Comparison of ENCODE assay signal across 20 cellular contexts in genomic region chr16:51167170-51167710, GRCh38. TPM values are rescaled to one million over a fixed set of nuclear protein-coding genes. Genes with fewer than 3 reads are reported as not detected.
DNase-seq lines count a peak whose midpoint lies in the region; ATAC-seq and TF ChIP-seq lines count a peak whose summit lies in the region.
"Had no signal": no experiment of that assay in that cellular context is flagged by ENCODE, and none has a peak within 500 bp of the region (broad histone marks: within the 10 kb centered on the region; RNA-seq: fewer than 3 reads in every experiment).

No MANE protein-coding gene starts in this region.

- peaks cover 0 to 17% (median 10%) of the 10 kb centered on the region in 5 donors for H3K27me3 Mint-ChIP-seq in naive thymus-derived CD4-positive, alpha-beta T cell

- DNase-seq in NCI-H526 (lab: John Stamatoyannopoulos, UW) (peak; percentile 4 to 19), NCI-H526 treated with DMSO at 0.1 percent for 48 hours (lab: John Stamatoyannopoulos, UW) (no peak), NCI-H510A (lab: John Stamatoyannopoulos, UW) (peak; percentile 71), fibroblast of mammary gland (ENCODE audit: low read depth) (peak; percentile 30), vagina (ENCODE audit: extremely low spot score in 2 of 2) (no peak)
- DNase-seq in naive thymus-derived CD4-positive, alpha-beta T cell = no peak
- DNase-seq: CD8-positive, alpha-beta memory T cell; DMS 273 treated with DMSO at 0.1 percent for 48 hours; NCI-H1105 treated with DMSO at 0.1 percent for 48 hours; NCI-H1694 treated with DMSO at 0.1 percent for 48 hours; NCI-H2171; NCI-H524; SHP77; SK-N-SH; T-cell had no signal

- no peak overlapping the region for H3K4me3 ChIP-seq in fibroblast of mammary gland (ENCODE audit: control insufficient read depth, low read depth, low read length)
- no peak overlapping the region for H3K4me3 ChIP-seq in vagina
- no peak overlapping the region for H3K4me3 ChIP-seq in naive thymus-derived CD4-positive, alpha-beta T cell (ENCODE audit: low read length)
- H3K4me3 ChIP-seq: BLaER1 had no signal

- intact Hi-C loops in vagina (cut with DNase I) = no loop called here
- intact Hi-C loops in naive thymus-derived CD4-positive, alpha-beta T cell (cut with micrococcal nuclease) = no loop called here

- H3K4me1 ChIP-seq in vagina = peaks cover 13% of the 10 kb centered on the region
- no peaks in the 10 kb centered on the region for H3K4me1 ChIP-seq in naive thymus-derived CD4-positive, alpha-beta T cell (ENCODE audit: control insufficient read depth in 2 of 2, insufficient read depth in 2 of 2, low read length in 2 of 2)
- H3K4me1 ChIP-seq: BLaER1 had no signal

- no peaks in the 10 kb centered on the region for H3K36me3 Mint-ChIP-seq in naive thymus-derived CD4-positive, alpha-beta T cell
- H3K36me3 Mint-ChIP-seq: CD8-positive, alpha-beta memory T cell; T-cell had no signal

- H3K9me3 Mint-ChIP-seq in naive thymus-derived CD4-positive, alpha-beta T cell = peaks cover 0 to 13% (median 2%) of the 10 kb centered on the region in 11 donors

- TF ChIP-seq CTCF in fibroblast of mammary gland (conservative IDR thresholded peaks at IDR 0.05; ENCODE audit: control insufficient read depth, insufficient read depth, low read depth, low read length) = no peak
- no peak for TF ChIP-seq CTCF in vagina (IDR thresholded peaks at IDR 0.05)

- H3K4me3 Mint-ChIP-seq in naive thymus-derived CD4-positive, alpha-beta T cell = no peak overlapping the region
- H3K4me3 Mint-ChIP-seq: CD8-positive, alpha-beta memory T cell; T-cell had no signal

- no peaks in the 10 kb centered on the region for H3K27me3 ChIP-seq in vagina
- no peaks in the 10 kb centered on the region for H3K27me3 ChIP-seq in naive thymus-derived CD4-positive, alpha-beta T cell (ENCODE audit: control insufficient read depth in 2 of 2, insufficient read depth in 2 of 2, low read length in 2 of 2)
- H3K27me3 ChIP-seq: BLaER1 had no signal

- no peaks in the 10 kb centered on the region for H3K4me1 Mint-ChIP-seq in naive thymus-derived CD4-positive, alpha-beta T cell
- H3K4me1 Mint-ChIP-seq: CD8-positive, alpha-beta memory T cell; T-cell had no signal

- H3K9me3 ChIP-seq in vagina = no peaks in the 10 kb centered on the region
- no peaks in the 10 kb centered on the region for H3K9me3 ChIP-seq in naive thymus-derived CD4-positive, alpha-beta T cell (ENCODE audit: control insufficient read depth in 2 of 3, low read length in 3 of 3)
- H3K9me3 ChIP-seq: SK-N-SH had no signal

- no peak overlapping the region for H3K27ac Mint-ChIP-seq in naive thymus-derived CD4-positive, alpha-beta T cell
- H3K27ac Mint-ChIP-seq: T-cell had no signal

- ATAC-seq in naive thymus-derived CD4-positive, alpha-beta T cell = no peak
- no peak for ATAC-seq in GM21529 (IDR thresholded peaks at IDR 0.05; ENCODE audit: unreplicated experiment)
- ATAC-seq in HG02678 (IDR thresholded peaks at IDR 0.05; ENCODE audit: unreplicated experiment) = no peak
- ATAC-seq: HCT116, T-cell had no signal

- no peaks in the 10 kb centered on the region for H3K36me3 ChIP-seq in vagina
- no peaks in the 10 kb centered on the region for H3K36me3 ChIP-seq in naive thymus-derived CD4-positive, alpha-beta T cell (ENCODE audit: control insufficient read depth in 2 of 3, insufficient read depth in 3 of 3, low read length in 3 of 3)
- H3K36me3 ChIP-seq: BLaER1 had no signal

- no peak for TF ChIP-seq POLR2A in vagina (IDR thresholded peaks at IDR 0.05)

- CTCF ChIA-PET in naive thymus-derived CD4-positive, alpha-beta T cell (lab: Charles Lee) = no interaction called here

- POLR2A ChIA-PET in naive thymus-derived CD4-positive, alpha-beta T cell (lab: Charles Lee) = no interaction called here

- H3K27ac ChIP-seq in vagina = peak overlapping the region; percentile 11
- H3K27ac ChIP-seq in naive thymus-derived CD4-positive, alpha-beta T cell (ENCODE audit: low read depth, low read length) = no peak overlapping the region
- H3K27ac ChIP-seq: BLaER1 had no signal

RNA-seq across cellular contexts. Expression of gene SALL1, which starts 16.2 kb away (rescaled TPM):
- 6.9 TPM for total RNA-seq in vagina
- not detected for total RNA-seq in naive thymus-derived CD4-positive, alpha-beta T cell
- polyA plus RNA-seq in naive thymus-derived CD4-positive, alpha-beta T cell = not detected
- total RNA-seq: CD8-positive, alpha-beta memory T cell; OCI-LY7 had no signal
- polyA plus RNA-seq: CD8-positive, alpha-beta memory T cell had no signal

Comparison
In these comparisons a context has a peak if more than half of its experiments do, and no peak if none do; other contexts are left out.
1. DNase-seq: peak in NCI-H526 (2 of 2), NCI-H510A (single experiment) and fibroblast of mammary gland (single experiment); none in NCI-H526 treated with DMSO at 0.1 percent for 48 hours (single experiment), vagina (0 of 2) and naive thymus-derived CD4-positive, alpha-beta T cell (0 of 9).